21 cellular contexts compared by ENCODE assay signal in the genomic region with DNA sequence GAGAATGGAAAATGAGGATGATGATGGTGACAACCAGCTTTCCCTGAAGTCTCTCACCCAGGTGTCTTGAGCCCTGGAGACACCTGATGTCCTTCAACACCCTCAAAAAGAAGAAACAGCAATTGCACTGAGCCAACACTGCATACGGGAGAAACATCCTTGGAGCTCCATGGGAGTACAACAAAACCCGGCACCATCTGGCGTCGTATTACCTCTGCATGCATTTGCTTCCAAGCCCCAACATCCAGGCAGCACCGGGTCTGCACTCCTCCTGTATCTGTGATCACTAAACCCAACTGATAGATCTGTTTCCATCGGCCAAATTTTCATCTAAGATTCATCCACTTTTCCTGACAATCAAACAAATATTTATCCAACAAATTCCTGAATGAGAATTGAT.
A peak's percentile ranks its signal among the peaks of the same experiment; 100 is the strongest.
DNase-seq lines count a peak whose midpoint lies in the region; FAIRE-seq and TF ChIP-seq lines count a peak whose summit lies in the region.
"Had no signal": no experiment of that assay in that cellular context is flagged by ENCODE, and none has a peak within 500 bp of the region (broad histone marks: within the 10 kb centered on the region; RNA-seq: fewer than 3 reads in every experiment).

No MANE protein-coding gene starts in this region.

- peaks cover 9% of the 10 kb centered on the region for H3K4me1 Mint-ChIP-seq in activated naive CD4-positive, alpha-beta T cell treated with anti-CD3 and anti-CD28 coated beads, Interleukin-2, amount 10 ng/mL, durations not matched to agents 7 days and 5 days
- H3K4me1 Mint-ChIP-seq: activated CD8-positive, alpha-beta memory T cell treated with anti-CD3 and anti-CD28 coated beads, Interleukin-2, amount 10 ng/mL, durations not matched to agents 7 days and 5 days; activated naive CD8-positive, alpha-beta T cell treated with anti-CD3 and anti-CD28 coated beads for 36 hours; stimulated activated effector memory CD8-positive, alpha-beta T cell treated with anti-CD3 and anti-CD28 coated beads, Interleukin-12 subunit alpha, Interleukin-12 subunit beta, amount 100 ng/mL, for 72 hours had no signal

- DNase-seq in HTR-8/SVneo (ENCODE audit: insufficient read length, low spot score) (no peak), WERI-Rb-1 (peak; percentile 87), inferior parietal cortex (ENCODE audit: extremely low spot score) (peak; percentile 44), superior temporal gyrus (ENCODE audit: extremely low spot score) (peak; percentile 44), HAP-1 (ENCODE audit: low spot score in 2 of 2) (no peak), EL (no peak)
- no peak for DNase-seq in activated naive CD4-positive, alpha-beta T cell treated with anti-CD3 and anti-CD28 coated beads, Interleukin-2, amount 10 ng/mL, durations not matched to agents 7 days and 5 days
- DNase-seq: activated CD4-positive, alpha-beta T cell treated with anti-CD3 and anti-CD28 coated beads for 4 hours; activated CD8-positive, alpha-beta memory T cell treated with anti-CD3 and anti-CD28 coated beads, Interleukin-2, amount 10 ng/mL, durations not matched to agents 7 days and 5 days; activated naive CD8-positive, alpha-beta T cell treated with anti-CD3 and anti-CD28 coated beads for 36 hours; AML-193; Caco-2; left colon; NCI-H146; NK-92 treated with Interleukin-12 subunit alpha and Interleukin-12 subunit beta, amount 100 ng/mL, for 24 hours; RPMI8226 had no signal

- TF ChIP-seq CTCF in WERI-Rb-1 (IDR thresholded peaks at IDR 0.05; ENCODE audit: low read depth, low read length): no peak

- H3K4me1 ChIP-seq in HAP-1: no peaks in the 10 kb centered on the region
- H3K4me1 ChIP-seq: body of pancreas, Caco-2 had no signal

- H3K27ac Mint-ChIP-seq in activated naive CD4-positive, alpha-beta T cell treated with anti-CD3 and anti-CD28 coated beads, Interleukin-2, amount 10 ng/mL, durations not matched to agents 7 days and 5 days: no peak overlapping the region
- H3K27ac Mint-ChIP-seq: activated CD8-positive, alpha-beta memory T cell treated with anti-CD3 and anti-CD28 coated beads, Interleukin-2, amount 10 ng/mL, durations not matched to agents 7 days and 5 days; activated naive CD8-positive, alpha-beta T cell treated with anti-CD3 and anti-CD28 coated beads for 36 hours; dendritic cell treated with granulocyte-macrophage colony-stimulating factor and Interleukin-4, amounts not matched to agents 40 ng/mL and 50 ng/mL, for 4 days; stimulated activated effector memory CD8-positive, alpha-beta T cell treated with anti-CD3 and anti-CD28 coated beads, Interleukin-12 subunit alpha, Interleukin-12 subunit beta, amount 100 ng/mL, for 72 hours had no signal

- H3K9me3 ChIP-seq in WERI-Rb-1 (ENCODE audit: severe bottlenecking) (peaks cover 9% of the 10 kb centered on the region), HAP-1 (no peaks in the 10 kb centered on the region)
- H3K9me3 ChIP-seq: body of pancreas, Caco-2, testis had no signal

- H3K9me3 Mint-ChIP-seq in activated naive CD4-positive, alpha-beta T cell treated with anti-CD3 and anti-CD28 coated beads, Interleukin-2, amount 10 ng/mL, durations not matched to agents 7 days and 5 days: peaks cover 22% of the 10 kb centered on the region

- peak; percentile 79 for FAIRE-seq in HTR-8/SVneo (lab: Jason Lieb, UNC)

- in situ Hi-C loops in HAP-1 (cut with MboI; ENCODE audit: low sequenced_read_pairs): no loop called here

- H3K27ac ChIP-seq in WERI-Rb-1: peak overlapping the region; percentile 100
- H3K27ac ChIP-seq: body of pancreas, gastroesophageal sphincter, testis had no signal

- H3K27me3 ChIP-seq in WERI-Rb-1 (ENCODE audit: insufficient read depth, low read depth, severe bottlenecking) (no peaks in the 10 kb centered on the region), HAP-1 (ENCODE audit: low read depth) (no peaks in the 10 kb centered on the region)
- H3K27me3 ChIP-seq: body of pancreas, gastroesophageal sphincter, testis had no signal

- peaks cover 33% of the 10 kb centered on the region for H3K27me3 Mint-ChIP-seq in activated naive CD4-positive, alpha-beta T cell treated with anti-CD3 and anti-CD28 coated beads, Interleukin-2, amount 10 ng/mL, durations not matched to agents 7 days and 5 days
- H3K27me3 Mint-ChIP-seq: activated naive CD8-positive, alpha-beta T cell treated with anti-CD3 and anti-CD28 coated beads for 36 hours had no signal

- H3K36me3 ChIP-seq in WERI-Rb-1 (no peaks in the 10 kb centered on the region), HAP-1 (replicated peaks) (no peaks in the 10 kb centered on the region)
- H3K36me3 ChIP-seq: gastroesophageal sphincter had no signal

- H3K4me3 Mint-ChIP-seq in activated naive CD4-positive, alpha-beta T cell treated with anti-CD3 and anti-CD28 coated beads, Interleukin-2, amount 10 ng/mL, durations not matched to agents 7 days and 5 days: no peak overlapping the region
- H3K4me3 Mint-ChIP-seq: activated CD8-positive, alpha-beta memory T cell treated with anti-CD3 and anti-CD28 coated beads, Interleukin-2, amount 10 ng/mL, durations not matched to agents 7 days and 5 days; activated naive CD8-positive, alpha-beta T cell treated with anti-CD3 and anti-CD28 coated beads for 36 hours; dendritic cell treated with granulocyte-macrophage colony-stimulating factor and Interleukin-4, amounts not matched to agents 40 ng/mL and 50 ng/mL, for 4 days; stimulated activated effector memory CD8-positive, alpha-beta T cell treated with anti-CD3 and anti-CD28 coated beads, Interleukin-12 subunit alpha, Interleukin-12 subunit beta, amount 100 ng/mL, for 72 hours had no signal

- H3K36me3 Mint-ChIP-seq in activated naive CD4-positive, alpha-beta T cell treated with anti-CD3 and anti-CD28 coated beads, Interleukin-2, amount 10 ng/mL, durations not matched to agents 7 days and 5 days: peaks cover 8% of the 10 kb centered on the region
- H3K36me3 Mint-ChIP-seq: activated CD8-positive, alpha-beta memory T cell treated with anti-CD3 and anti-CD28 coated beads, Interleukin-2, amount 10 ng/mL, durations not matched to agents 7 days and 5 days; stimulated activated effector memory CD8-positive, alpha-beta T cell treated with anti-CD3 and anti-CD28 coated beads, Interleukin-12 subunit alpha, Interleukin-12 subunit beta, amount 100 ng/mL, for 72 hours had no signal

- CTCF ChIA-PET in activated naive CD4-positive, alpha-beta T cell treated with anti-CD3 and anti-CD28 coated beads, Interleukin-2, amount 10 ng/mL, durations not matched to agents 7 days and 5 days (lab: Charles Lee): interaction anchor here (0.9 kb wide), 1 partner anchor 126 kb away, joined by 3 read pairs; no protein-coding TSS in a partner anchor

- H3K4me3 ChIP-seq in WERI-Rb-1 (ENCODE audit: low read depth, low read length) (peak overlapping the region; percentile 20), HAP-1 (no peak overlapping the region)
- H3K4me3 ChIP-seq: body of pancreas, gastroesophageal sphincter, testis had no signal

Comparison
In these comparisons a context has a peak if more than half of its experiments do, and no peak if none do; other contexts are left out.
1. DNase-seq: peak in WERI-Rb-1 (single experiment), inferior parietal cortex (single experiment) and superior temporal gyrus (single experiment); none in HTR-8/SVneo (single experiment), HAP-1 (0 of 2), activated naive CD4-positive, alpha-beta T cell treated with anti-CD3 and anti-CD28 coated beads, Interleukin-2, amount 10 ng/mL, durations not matched to agents 7 days and 5 days (single experiment) and EL (single experiment).